In genomic region chr3:168061332-168061996, GRCh38 we compare ENCODE assay signal across 9 cellular contexts. TPM values are rescaled to one million over a fixed set of nuclear protein-coding genes. Genes with fewer than 3 reads are reported as not detected.
DNase-seq lines count a peak whose midpoint lies in the region; ATAC-seq and TF ChIP-seq lines count a peak whose summit lies in the region.
"Had no signal": no experiment of that assay in that cellular context is flagged by ENCODE, and none has a peak within 500 bp of the region (broad histone marks: within the 10 kb centered on the region; RNA-seq: fewer than 3 reads in every experiment).

No MANE protein-coding gene starts in this region.

- H3K9me3 ChIP-seq in prostate gland (no peaks in the 10 kb centered on the region), testis (no peaks in the 10 kb centered on the region)

- peak; percentile 93 for ATAC-seq in GM21390 (IDR thresholded peaks at IDR 0.05; ENCODE audit: unreplicated experiment)
- ATAC-seq in HG03439 (IDR thresholded peaks at IDR 0.05; ENCODE audit: unreplicated experiment) = peak; percentile 97
- ATAC-seq: left ventricle myocardium superior had no signal

- no peaks in the 10 kb centered on the region for H3K27me3 ChIP-seq in prostate gland (replicated peaks; ENCODE audit: insufficient read depth)
- no peaks in the 10 kb centered on the region for H3K27me3 ChIP-seq in testis

- no peak for TF ChIP-seq POLR2A in prostate gland (IDR thresholded peaks at IDR 0.05)
- no peak for TF ChIP-seq POLR2A in testis (IDR thresholded peaks at IDR 0.05)

- H3K4me3 ChIP-seq in GM12865 (ENCODE audit: low read depth, low read length) (peak overlapping the region; percentile 34), epithelial cell of proximal tubule (ENCODE audit: low read depth, low read length) (no peak overlapping the region), prostate gland (no peak overlapping the region), testis (no peak overlapping the region)

- H3K36me3 ChIP-seq in prostate gland (no peaks in the 10 kb centered on the region), testis (ENCODE audit: low read depth, missing control alignments) (no peaks in the 10 kb centered on the region)

- H3K27ac ChIP-seq in prostate gland (no peak overlapping the region), testis (no peak overlapping the region)

- H3K4me1 ChIP-seq in prostate gland (replicated peaks) (no peaks in the 10 kb centered on the region), testis (no peaks in the 10 kb centered on the region)

- TF ChIP-seq CTCF in GM12865 (IDR thresholded peaks at IDR 0.05; ENCODE audit: insufficient read depth, low read depth, low read length, missing control alignments) (no peak), epithelial cell of proximal tubule (conservative IDR thresholded peaks at IDR 0.05; ENCODE audit: low read depth, low read length) (peak; percentile 20), prostate gland (IDR thresholded peaks at IDR 0.05) (no peak), testis (IDR thresholded peaks at IDR 0.05) (no peak)

- DNase-seq in GM12865 (ENCODE audit: low read depth) (peak; percentile 56), epithelial cell of proximal tubule (ENCODE audit: low read depth) (no peak), prostate gland (ENCODE audit: low spot score) (no peak), KG1 (lab: John Stamatoyannopoulos, UW) (no peak), testis (no peak), RKO (ENCODE audit: low spot score) (no peak)
- DNase-seq: left ventricle myocardium superior had no signal

- WGBS in prostate gland = 83% methylated on average over 5 of the region's 5 CpGs
- WGBS in testis, 2 donors = 78 to 83% methylated on average over 5 of the region's 5 CpGs

- intact Hi-C loops in prostate gland (cut with DNase I) = no loop called here
- intact Hi-C loops in testis (cut with DNase I; ENCODE audit: low total_unique reads) = no loop called here

RNA-seq across cellular contexts. Expression of gene GOLIM4, which starts 34.3 kb away (rescaled TPM):
- 25.2 and 31.0 TPM in 2 replicates for total RNA-seq in epithelial cell of proximal tubule
- 10 to 100 TPM; 22.3 to 25.5 TPM for total RNA-seq in prostate gland
- 10 to 100 TPM; 20.1 to 21.6 TPM for total RNA-seq in testis
- 9.5 TPM for polyA plus RNA-seq in testis (ENCODE audit: insufficient read depth, low read depth, low replicate concordance)
